In genomic region chr3:113825090-113825489, GRCh38 we compare ENCODE assay signal across 8 cellular contexts. TPM values are rescaled to one million over a fixed set of nuclear protein-coding genes. Genes with fewer than 3 reads are reported as not detected.
DNase-seq lines count a peak whose midpoint lies in the region; ATAC-seq and TF ChIP-seq lines count a peak whose summit lies in the region.

No MANE protein-coding gene starts in this region.

- TF ChIP-seq POLR2A in heart left ventricle (IDR thresholded peaks at IDR 0.05), result no peak

- ATAC-seq in heart left ventricle, result no peak
- peak; percentile 81 for ATAC-seq in HG02973 (IDR thresholded peaks at IDR 0.05; ENCODE audit: unreplicated experiment)
- ATAC-seq in stimulated activated memory B cell treated with anti-CD40 and anti-IgM and Interleukin-4, amounts not matched to agents 10 μg/mL and 1 μg/mL and 100 μg/mL, for 72 hours, result peak; percentile 93

- H3K27me3 ChIP-seq in cardiac muscle cell, result no peaks in the 10 kb centered on the region
- no peaks in the 10 kb centered on the region for H3K27me3 ChIP-seq in heart left ventricle
- no peaks in the 10 kb centered on the region for H3K27me3 ChIP-seq in tibial artery

- no peak overlapping the region for H3K4me3 ChIP-seq in cardiac muscle cell
- no peak overlapping the region for H3K4me3 ChIP-seq in heart left ventricle
- no peak overlapping the region for H3K4me3 ChIP-seq in tibial artery

- H3K36me3 ChIP-seq in cardiac muscle cell (no peaks in the 10 kb centered on the region), heart left ventricle (no peaks in the 10 kb centered on the region), tibial artery (no peaks in the 10 kb centered on the region)

- intact Hi-C loops in heart left ventricle (cut with DNase I), result no loop called here
- intact Hi-C loops in tibial artery (cut with DNase I; ENCODE audit: low total_unique reads), result no loop called here

- peak in 1 of 2 donors; percentile 14 for DNase-seq in cardiac muscle cell (ENCODE audit: low read depth in 1 of 2, low spot score in 1 of 2)
- DNase-seq in heart left ventricle, result no peak
- DNase-seq in SW480 (ENCODE audit: low spot score), result peak; percentile 17
- no peak for DNase-seq in stimulated activated CD4-positive, alpha-beta T cell treated with anti-CD3 and anti-CD28 coated beads, Interleukin-15, amount 100 ng/mL, for 24 hours
- no peak for DNase-seq in activated T-cell treated with anti-CD3 and anti-CD28 coated beads, Interleukin-2, amount 50 U/mL, for 48 hours
- DNase-seq in tibial artery, result no peak

- peak overlapping the region; percentile 84 for H3K27ac Mint-ChIP-seq in stimulated activated memory B cell treated with anti-CD40 and anti-IgM and Interleukin-4, amounts not matched to agents 10 μg/mL and 1 μg/mL and 100 μg/mL, for 72 hours

- H3K4me1 Mint-ChIP-seq in stimulated activated memory B cell treated with anti-CD40 and anti-IgM and Interleukin-4, amounts not matched to agents 10 μg/mL and 1 μg/mL and 100 μg/mL, for 72 hours, result peaks cover 46% of the 10 kb centered on the region

- WGBS in heart left ventricle, 4 donors, result 57 to 65% (median 62%) methylated on average over 2 of the region's 2 CpGs

- H3K9me3 ChIP-seq in cardiac muscle cell (ENCODE audit: low read depth), result no peaks in the 10 kb centered on the region
- H3K9me3 ChIP-seq in heart left ventricle, result no peaks in the 10 kb centered on the region
- no peaks in the 10 kb centered on the region for H3K9me3 ChIP-seq in tibial artery

- peak overlapping the region; percentile 36 for H3K4me3 Mint-ChIP-seq in stimulated activated memory B cell treated with anti-CD40 and anti-IgM and Interleukin-4, amounts not matched to agents 10 μg/mL and 1 μg/mL and 100 μg/mL, for 72 hours

- no peaks in the 10 kb centered on the region for H3K36me3 Mint-ChIP-seq in stimulated activated memory B cell treated with anti-CD40 and anti-IgM and Interleukin-4, amounts not matched to agents 10 μg/mL and 1 μg/mL and 100 μg/mL, for 72 hours

- H3K27ac ChIP-seq in cardiac muscle cell (no peak overlapping the region), heart left ventricle (no peak overlapping the region), tibial artery (no peak overlapping the region)

- no peaks in the 10 kb centered on the region for H3K27me3 Mint-ChIP-seq in stimulated activated memory B cell treated with anti-CD40 and anti-IgM and Interleukin-4, amounts not matched to agents 10 μg/mL and 1 μg/mL and 100 μg/mL, for 72 hours

- peaks cover 4% of the 10 kb centered on the region for H3K9me3 Mint-ChIP-seq in stimulated activated memory B cell treated with anti-CD40 and anti-IgM and Interleukin-4, amounts not matched to agents 10 μg/mL and 1 μg/mL and 100 μg/mL, for 72 hours

- H3K4me1 ChIP-seq in cardiac muscle cell (ENCODE audit: low read depth) (no peaks in the 10 kb centered on the region), heart left ventricle (peaks cover 0 to 1% (median 0%) of the 10 kb centered on the region in 12 donors), tibial artery (no peaks in the 10 kb centered on the region)

- TF ChIP-seq CTCF in cardiac muscle cell (IDR thresholded peaks at IDR 0.05; ENCODE audit: low read depth, low read length) (peak; percentile 27), heart left ventricle (IDR thresholded peaks at IDR 0.05) (no peak), tibial artery (IDR thresholded peaks at IDR 0.05) (no peak)

RNA-seq across cellular contexts. Expression of gene GRAMD1C, which starts 13.5 kb away (rescaled TPM):
- 0.25 and 6.5 TPM in 2 replicates for total RNA-seq in cardiac muscle cell
- 0.31 and 3.0 TPM in 2 replicates for polyA plus RNA-seq in cardiac muscle cell
- total RNA-seq in heart left ventricle, result 1 to 10 TPM in 6 of 9 donors, under 1 TPM in 3; 0.49 to 5.6 (median 1.2) TPM
- 1 to 10 TPM in 1 of 2 donors, under 1 TPM in 1; 0.49 to 1.3 TPM for polyA plus RNA-seq in heart left ventricle

Comparison
In these comparisons a context has a peak if more than half of its experiments do, and no peak if none do; other contexts are left out.
1. ATAC-seq: peak in HG02973 (single experiment) and stimulated activated memory B cell treated with anti-CD40 and anti-IgM and Interleukin-4, amounts not matched to agents 10 μg/mL and 1 μg/mL and 100 μg/mL, for 72 hours (single experiment); none in heart left ventricle (0 of 4).